ENCODE assay signal across 19 cellular contexts in the genomic region with DNA sequence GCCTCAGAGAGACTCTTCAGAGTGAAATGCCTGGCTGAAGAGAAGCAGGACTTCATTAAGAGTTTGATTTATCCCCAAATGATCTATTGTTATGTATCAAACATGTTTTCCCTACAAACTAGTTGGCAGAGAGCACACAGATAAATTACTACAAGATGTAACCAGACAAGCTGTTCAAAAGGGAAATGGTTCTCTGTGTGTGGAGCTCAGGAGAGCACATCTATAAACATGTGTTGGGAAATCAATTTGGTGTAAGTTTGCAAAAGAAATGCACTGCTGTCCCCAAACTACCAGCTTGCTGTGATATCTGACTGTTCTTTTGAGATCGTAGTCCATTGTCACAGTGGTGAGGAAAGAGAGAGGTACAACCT.
DNase-seq lines count a peak whose midpoint lies in the region; ATAC-seq, FAIRE-seq and TF ChIP-seq lines count a peak whose summit lies in the region.
"Had no signal": no experiment of that assay in that cellular context is flagged by ENCODE, and none has a peak within 500 bp of the region (broad histone marks: within the 10 kb centered on the region; RNA-seq: fewer than 3 reads in every experiment).

No MANE protein-coding gene starts in this region.

- H3K4me3 ChIP-seq in AG10803 (ENCODE audit: low read length), result no peak overlapping the region
- H3K4me3 ChIP-seq in NB4 (ENCODE audit: low read depth, low read length), result no peak overlapping the region
- peak overlapping the region in 1 of 5 donors; percentile 4 for H3K4me3 ChIP-seq in subcutaneous abdominal adipose tissue (ENCODE audit: low read depth in 1 of 5, low read length in 5 of 5)
- no peak overlapping the region for H3K4me3 ChIP-seq in pancreas
- H3K4me3 ChIP-seq: GM23338 had no signal

- TF ChIP-seq CTCF in AG10803 (conservative IDR thresholded peaks at IDR 0.05; ENCODE audit: low read length) (no peak), NB4 (IDR thresholded peaks at IDR 0.05; ENCODE audit: low read depth, low read length) (no peak), pancreas (IDR thresholded peaks at IDR 0.05) (no peak)

- FAIRE-seq in pancreas (lab: Jason Lieb, UNC), result no peak
- FAIRE-seq: GM12892 had no signal

- peak; percentile 50 for ATAC-seq in left ventricle myocardium superior
- ATAC-seq in pancreas, result no peak
- ATAC-seq: GM23338 had no signal

- intact Hi-C loops in left ventricle myocardium superior (cut with micrococcal nuclease) (no loop called here), pancreas (cut with DNase I) (no loop called here)

- 46 to 61% methylated on average over 1 of the region's 1 CpG for WGBS in pancreas, 2 donors

- H3K27me3 ChIP-seq in subcutaneous abdominal adipose tissue (ENCODE audit: control insufficient read depth in 5 of 5, insufficient read depth in 4 of 5, low read length in 5 of 5) (no peaks in the 10 kb centered on the region), pancreas (no peaks in the 10 kb centered on the region)

- H3K36me3 ChIP-seq in subcutaneous abdominal adipose tissue (ENCODE audit: control insufficient read depth in 5 of 5, insufficient read depth in 5 of 5, low read length in 5 of 5) (no peaks in the 10 kb centered on the region), pancreas (no peaks in the 10 kb centered on the region)

- DNase-seq in AG10803 (ENCODE audit: low read depth) (peak; percentile 51), NB4 (ENCODE audit: low read depth) (peak; percentile 4), left ventricle myocardium superior (no peak), activated gamma-delta T cell treated with Interleukin-2 at 50 U/mL for 16 hours (no peak), pancreas (no peak), epidermal melanocyte (ENCODE audit: insufficient read length, low spot score) (no peak), SIG-M5 treated with dmso at 0.1 percent for 504 hours (lab: John Stamatoyannopoulos, UW; ENCODE audit: unreplicated experiment) (no peak)
- DNase-seq: AML-193, COR-L47, GF-D8, NCI-H1417 treated with DMSO at 0.1 percent for 48 hours, NCI-H2029, NCI-H2171, NCI-H446 treated with DMSO at 0.1 percent for 48 hours, OCI-M1, RPMI8226 had no signal

- H3K9me3 ChIP-seq in subcutaneous abdominal adipose tissue (ENCODE audit: control insufficient read depth in 5 of 5, low read length in 5 of 5) (no peaks in the 10 kb centered on the region), pancreas (no peaks in the 10 kb centered on the region)

- H3K27ac ChIP-seq in subcutaneous abdominal adipose tissue (ENCODE audit: low read depth, low read length) (peak overlapping the region; percentile 79), pancreas (no peak overlapping the region)

- H3K4me1 ChIP-seq in subcutaneous abdominal adipose tissue (ENCODE audit: control insufficient read depth in 5 of 5, insufficient read depth in 5 of 5, low read length in 5 of 5) (peaks cover 9 to 49% (median 34%) of the 10 kb centered on the region in 5 donors), pancreas (no peaks in the 10 kb centered on the region)

- H3K9ac ChIP-seq in subcutaneous abdominal adipose tissue (ENCODE audit: low read length in 5 of 5), result no peak overlapping the region

- TF ChIP-seq POLR2A in NB4 (IDR thresholded peaks at IDR 0.05; ENCODE audit: extremely low read depth, insufficient read length), result no peak

Comparison
In these comparisons a context has a peak if more than half of its experiments do, and no peak if none do; other contexts are left out.
1. DNase-seq: peak in AG10803 (single experiment) and NB4 (single experiment); none in left ventricle myocardium superior (single experiment), activated gamma-delta T cell treated with Interleukin-2 at 50 U/mL for 16 hours (single experiment), pancreas (0 of 6), epidermal melanocyte (single experiment) and SIG-M5 treated with dmso at 0.1 percent for 504 hours (single experiment).